8 cellular contexts compared by ENCODE assay signal in the genomic region with DNA sequence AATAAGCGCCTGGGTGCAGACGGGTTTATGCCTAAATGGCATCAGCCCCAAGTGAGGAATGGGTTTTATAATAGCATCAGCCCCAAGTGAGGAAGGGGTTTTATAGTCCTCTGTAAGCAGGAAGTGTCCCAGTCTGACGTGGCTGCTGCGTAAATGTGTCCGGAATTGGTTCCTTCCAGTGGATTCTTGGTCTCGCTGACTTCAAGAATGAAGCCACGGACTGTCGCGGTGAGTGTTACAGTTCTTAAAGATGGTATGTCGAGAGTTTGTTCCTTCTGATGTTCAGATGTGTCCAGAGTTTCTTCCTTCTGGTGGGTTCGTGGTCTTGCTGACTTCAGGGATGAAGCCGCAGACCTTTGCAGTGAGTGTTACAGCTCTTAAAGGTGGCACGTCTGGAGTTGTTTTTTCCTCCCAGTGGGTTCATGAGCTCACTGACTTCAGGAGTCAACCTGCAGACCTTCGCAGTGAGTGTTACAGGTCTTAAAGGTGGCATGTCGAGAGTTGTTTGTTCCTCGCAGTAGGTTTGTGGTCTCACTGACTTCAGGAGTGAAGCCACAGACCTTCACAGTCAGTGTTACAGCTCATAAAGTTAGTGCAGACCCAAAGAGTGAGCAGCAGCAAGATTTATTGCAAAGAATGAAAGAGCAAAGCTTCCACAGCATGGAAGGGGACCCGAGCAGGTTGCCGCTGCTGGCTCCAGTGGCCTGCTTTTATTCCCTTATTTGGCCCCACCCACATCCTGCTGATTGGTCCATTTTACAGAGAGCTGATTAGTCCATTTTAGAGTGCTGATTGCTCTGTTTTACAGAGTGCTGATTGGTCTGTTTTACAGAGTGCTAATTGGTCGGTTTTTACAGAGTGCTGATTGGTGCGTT. TPM values are rescaled to one million over a fixed set of nuclear protein-coding genes. Genes with fewer than 3 reads are reported as not detected.
DNase-seq lines count a peak whose midpoint lies in the region; ATAC-seq, FAIRE-seq and TF ChIP-seq lines count a peak whose summit lies in the region.
"Not testable (repeated sequence)": the region's sequence is repeated elsewhere in the genome, so short reads cannot be mapped to it uniquely, and the experiment has no call there.

No MANE protein-coding gene starts in this region.

- H3K79me2 ChIP-seq in HepG2 (ENCODE audit: insufficient read depth, low read length) = not testable (repeated sequence)

- H3K9me3 ChIP-seq in CD4-positive, CD25-positive, alpha-beta regulatory T cell (ENCODE audit: control insufficient read depth in 2 of 2, low read length in 2 of 2); HepG2 (ENCODE audit: low read length): not testable (repeated sequence)

- H2AFZ ChIP-seq in HepG2 (ENCODE audit: low read length) = not testable (repeated sequence)

- H3K4me2 ChIP-seq in HepG2 (ENCODE audit: low read depth, low read length) = not testable (repeated sequence)

- peaks cover 16% of the 10 kb centered on the region for H3K27me3 Mint-ChIP-seq in CD4-positive, CD25-positive, alpha-beta regulatory T cell
- H3K27me3 Mint-ChIP-seq in T-helper 2 cell treated with Interferon-gamma antibody and Interleukin-4, amounts not matched to agents 5 μg/mL and 100 μg/mL, for 36 hours (ENCODE audit: low read depth); activated T-helper 17 cell treated with anti-CD3 and anti-CD28 coated beads, Interleukin-2, amount 50 U/mL, for 72 hours; brain; stimulated activated naive CD8-positive, alpha-beta T cell treated with anti-CD3 and anti-CD28 coated beads, Interleukin-15, Interleukin-2, amounts not matched to agents 100 ng/mL and 50 ng/mL, for 24 hours: not testable (repeated sequence)

- not testable (repeated sequence) for BruUV-seq in HepG2 (replicated peaks; lab: Mats Ljungman, UMichigan)

- not testable (repeated sequence) for H3K27ac ChIP-seq in CD4-positive, CD25-positive, alpha-beta regulatory T cell (ENCODE audit: insufficient read depth, low read length, poor library complexity, severe bottlenecking); HepG2 (ENCODE audit: extremely low read length, insufficient read depth, low read length)

- in situ Hi-C loops in HepG2 (cut with HindIII; ENCODE audit: extremely low pct_ligation_motif_present, low pct_unique_long_range_greater_than_20kb) = not testable (repeated sequence)

- not testable (repeated sequence) for TF ChIP-seq CTCF in brain (conservative IDR thresholded peaks at IDR 0.05); HepG2 (CRISPR knock-in tag; IDR thresholded peaks at IDR 0.05)

- not testable (repeated sequence) for DNase-seq in CD4-positive, CD25-positive, alpha-beta regulatory T cell; T-helper 2 cell treated with Interferon-gamma antibody and Interleukin-4, amounts not matched to agents 5 μg/mL and 100 μg/mL, for 36 hours (ENCODE audit: low spot score); HepG2 (ENCODE audit: low spot score)
- peak; percentile 49 for DNase-seq in activated CD8-positive, alpha-beta memory T cell treated with anti-CD3 and anti-CD28 coated beads, Interleukin-2, amount 50 U/mL, for 4 hours
- peak; percentile 19 for DNase-seq in stimulated activated CD8-positive, alpha-beta memory T cell treated with anti-CD3 and anti-CD28 coated beads, Interleukin-12 subunit alpha, Interleukin-12 subunit beta, amount 100 ng/mL, for 4 hours (ENCODE audit: low read depth)

- peak overlapping the region; percentile 16 to 79 (median 30) for H3K4me3 Mint-ChIP-seq in CD4-positive, CD25-positive, alpha-beta regulatory T cell
- peak overlapping the region; percentile 2 for H3K4me3 Mint-ChIP-seq in T-helper 2 cell treated with Interferon-gamma antibody and Interleukin-4, amounts not matched to agents 5 μg/mL and 100 μg/mL, for 36 hours
- H3K4me3 Mint-ChIP-seq in activated T-helper 17 cell treated with anti-CD3 and anti-CD28 coated beads, Interleukin-2, amount 50 U/mL, for 72 hours = peak overlapping the region; percentile 87
- H3K4me3 Mint-ChIP-seq in brain = peak overlapping the region; percentile 52 to 94 (median 52)
- H3K4me3 Mint-ChIP-seq in stimulated activated naive CD8-positive, alpha-beta T cell treated with anti-CD3 and anti-CD28 coated beads, Interleukin-15, Interleukin-2, amounts not matched to agents 100 ng/mL and 50 ng/mL, for 24 hours = peak overlapping the region; percentile 78

- not testable (repeated sequence) for H3K27me3 ChIP-seq in CD4-positive, CD25-positive, alpha-beta regulatory T cell (ENCODE audit: control insufficient read depth, insufficient read depth, low read length); HepG2 (ENCODE audit: control insufficient read depth in 1 of 2, insufficient read depth in 2 of 2, low read length in 2 of 2)

- not testable (repeated sequence) for H4K20me1 ChIP-seq in HepG2 (ENCODE audit: insufficient read depth, low read length)

- peaks cover 18 to 54% (median 37%) of the 10 kb centered on the region in 4 donors for H3K4me1 Mint-ChIP-seq in CD4-positive, CD25-positive, alpha-beta regulatory T cell
- H3K4me1 Mint-ChIP-seq in T-helper 2 cell treated with Interferon-gamma antibody and Interleukin-4, amounts not matched to agents 5 μg/mL and 100 μg/mL, for 36 hours (ENCODE audit: low read depth) = peaks cover 25% of the 10 kb centered on the region
- H3K4me1 Mint-ChIP-seq in activated T-helper 17 cell treated with anti-CD3 and anti-CD28 coated beads, Interleukin-2, amount 50 U/mL, for 72 hours = peaks cover 25% of the 10 kb centered on the region
- peaks cover 36% of the 10 kb centered on the region for H3K4me1 Mint-ChIP-seq in brain
- peaks cover 55% of the 10 kb centered on the region for H3K4me1 Mint-ChIP-seq in stimulated activated naive CD8-positive, alpha-beta T cell treated with anti-CD3 and anti-CD28 coated beads, Interleukin-15, Interleukin-2, amounts not matched to agents 100 ng/mL and 50 ng/mL, for 24 hours (ENCODE audit: low read depth)

- not testable (repeated sequence) for TF ChIP-seq RAD21 in HepG2 (CRISPR knock-in tag; IDR thresholded peaks at IDR 0.05)

- peak overlapping the region in 2 of 3 donors; percentile 31 to 80 for H3K27ac Mint-ChIP-seq in CD4-positive, CD25-positive, alpha-beta regulatory T cell
- H3K27ac Mint-ChIP-seq in T-helper 2 cell treated with Interferon-gamma antibody and Interleukin-4, amounts not matched to agents 5 μg/mL and 100 μg/mL, for 36 hours; activated T-helper 17 cell treated with anti-CD3 and anti-CD28 coated beads, Interleukin-2, amount 50 U/mL, for 72 hours; brain: not testable (repeated sequence)
- peak overlapping the region; percentile 92 for H3K27ac Mint-ChIP-seq in stimulated activated naive CD8-positive, alpha-beta T cell treated with anti-CD3 and anti-CD28 coated beads, Interleukin-15, Interleukin-2, amounts not matched to agents 100 ng/mL and 50 ng/mL, for 24 hours

- CTCF ChIA-PET in HepG2 (lab: Yijun Ruan, JAX; ENCODE audit: low intra/inter-chr PET ratio, low total read pairs) = not testable (repeated sequence)

- H3K4me1 ChIP-seq in CD4-positive, CD25-positive, alpha-beta regulatory T cell (ENCODE audit: control insufficient read depth, insufficient read depth, low read length, poor library complexity, severe bottlenecking) = peaks cover 14% of the 10 kb centered on the region
- H3K4me1 ChIP-seq in HepG2 (ENCODE audit: insufficient read depth, low read length) = peaks cover 17% of the 10 kb centered on the region

- not testable (repeated sequence) for H3K36me3 ChIP-seq in CD4-positive, CD25-positive, alpha-beta regulatory T cell (ENCODE audit: control insufficient read depth, insufficient read depth, low read length); HepG2 (replicated peaks in 1 of 2; ENCODE audit: control insufficient read depth in 1 of 2, insufficient read depth in 2 of 2, low read length in 2 of 2)

- TF ChIP-seq EP300 in HepG2 (IDR thresholded peaks at IDR 0.05; ENCODE audit: low read depth in 2 of 2, low read length in 2 of 2); HepG2 (CRISPR knock-in tag; IDR thresholded peaks at IDR 0.05; ENCODE audit: borderline replicate concordance): not testable (repeated sequence)

- H3K9me3 Mint-ChIP-seq in CD4-positive, CD25-positive, alpha-beta regulatory T cell; T-helper 2 cell treated with Interferon-gamma antibody and Interleukin-4, amounts not matched to agents 5 μg/mL and 100 μg/mL, for 36 hours; activated T-helper 17 cell treated with anti-CD3 and anti-CD28 coated beads, Interleukin-2, amount 50 U/mL, for 72 hours; stimulated activated naive CD8-positive, alpha-beta T cell treated with anti-CD3 and anti-CD28 coated beads, Interleukin-15, Interleukin-2, amounts not matched to agents 100 ng/mL and 50 ng/mL, for 24 hours: not testable (repeated sequence)
- peaks cover 11 to 31% (median 19%) of the 10 kb centered on the region in 5 experiments for H3K9me3 Mint-ChIP-seq in brain

- 94% methylated on average over 20 of the region's 20 CpGs for WGBS in HepG2 (ENCODE audit: low lambda C conversion rate)

- not testable (repeated sequence) for H3K4me3 ChIP-seq in CD4-positive, CD25-positive, alpha-beta regulatory T cell (ENCODE audit: low read depth, low read length); HepG2 (replicated peaks in 1 of 3; ENCODE audit: insufficient read depth in 1 of 3, low read depth in 2 of 3, low read length in 3 of 3)

- intact Hi-C loops in HepG2 (cut with micrococcal nuclease; ENCODE audit: unreplicated experiment) = loop anchor here (2.0 kb wide), 1 partner anchor 119 kb away; no protein-coding TSS in a partner anchor

- peaks cover 11% of the 10 kb centered on the region for H3K36me3 Mint-ChIP-seq in CD4-positive, CD25-positive, alpha-beta regulatory T cell
- H3K36me3 Mint-ChIP-seq in T-helper 2 cell treated with Interferon-gamma antibody and Interleukin-4, amounts not matched to agents 5 μg/mL and 100 μg/mL, for 36 hours (ENCODE audit: low read depth) = peaks cover 27% of the 10 kb centered on the region
- H3K36me3 Mint-ChIP-seq in activated T-helper 17 cell treated with anti-CD3 and anti-CD28 coated beads, Interleukin-2, amount 50 U/mL, for 72 hours (ENCODE audit: low read depth) = peaks cover 14% of the 10 kb centered on the region
- peaks cover 63% of the 10 kb centered on the region for H3K36me3 Mint-ChIP-seq in brain
- H3K36me3 Mint-ChIP-seq in stimulated activated naive CD8-positive, alpha-beta T cell treated with anti-CD3 and anti-CD28 coated beads, Interleukin-15, Interleukin-2, amounts not matched to agents 100 ng/mL and 50 ng/mL, for 24 hours (ENCODE audit: low read depth) = peaks cover 31% of the 10 kb centered on the region

- not testable (repeated sequence) for H3K9ac ChIP-seq in HepG2 (ENCODE audit: insufficient read depth, low read depth, low read length)

- not testable (repeated sequence) for ATAC-seq in CD4-positive, CD25-positive, alpha-beta regulatory T cell (ENCODE audit: low read depth in 2 of 2); activated T-helper 17 cell treated with anti-CD3 and anti-CD28 coated beads, Interleukin-2, amount 50 U/mL, for 72 hours (replicated peaks); HepG2

- TF ChIP-seq POLR2A in HepG2 (IDR thresholded peaks at IDR 0.05; ENCODE audit: insufficient read depth in 1 of 2, low read depth in 2 of 2, low read length in 2 of 2) = not testable (repeated sequence)

- POLR2A ChIA-PET in HepG2 (lab: Yijun Ruan, JAX) = not testable (repeated sequence)

- not testable (repeated sequence) for FAIRE-seq in HepG2 (lab: Jason Lieb, UNC)

RNA-seq across cellular contexts. Expression of gene GALNT11, which starts 2.3 kb away (rescaled TPM):
- 25.3 TPM for total RNA-seq in CD4-positive, CD25-positive, alpha-beta regulatory T cell
- 10 to 100 TPM; 22.5 to 27.1 (median 25.7) TPM for polyA plus RNA-seq in CD4-positive, CD25-positive, alpha-beta regulatory T cell
- 10 to 100 TPM; 18.9 to 20.3 TPM for total RNA-seq in activated T-helper 17 cell treated with anti-CD3 and anti-CD28 coated beads, Interleukin-2, amount 50 U/mL, for 72 hours
- polyA plus RNA-seq in brain (ENCODE audit: insufficient read depth, low read depth, low replicate concordance) = 23.8 TPM
- total RNA-seq in HepG2 (2016; rRNA removed; fragmentation: Illumina TruSeq; extraction: Trizol) = 14.9 and 16.3 TPM in 2 replicates
- 10.1 and 12.3 TPM in 2 replicates for total RNA-seq in HepG2 (2016; cell fraction: cytosol; rRNA removed; fragmentation: Illumina TruSeq; extraction: Trizol; ENCODE audit: low read depth)
- 14.1 and 16.9 TPM in 2 replicates for total RNA-seq in HepG2 (2016; cell fraction: insoluble cytoplasmic fraction; rRNA removed; fragmentation: Illumina TruSeq; extraction: Trizol)
- total RNA-seq in HepG2 (2016; cell fraction: membrane; rRNA removed; fragmentation: Illumina TruSeq; extraction: Trizol) = 24.7 and 27.4 TPM in 2 replicates
- total RNA-seq in HepG2 (2016; cell fraction: nucleus; rRNA removed; fragmentation: Illumina TruSeq; extraction: Trizol) = 13.8 and 14.1 TPM in 2 replicates
- 9.3 and 10.9 TPM in 2 replicates for polyA plus RNA-seq in HepG2 (2011; rRNA removed)
- 8.1 and 13.6 TPM in 2 replicates for polyA plus RNA-seq in HepG2 (2011; cell fraction: cytosol; rRNA removed)
- 7.5 and 10.1 TPM in 2 replicates for polyA plus RNA-seq in HepG2 (2011; cell fraction: nucleus; rRNA removed)
- polyA plus RNA-seq in HepG2 (2012) = 5.6 and 7.3 TPM in 2 replicates
- 10.6 and 12.0 TPM in 2 replicates for polyA plus RNA-seq in HepG2 (2016; cell fraction: cytosol; fragmentation: Illumina TruSeq; extraction: Trizol; ENCODE audit: low read depth)
- 14.6 and 14.7 TPM in 2 replicates for polyA plus RNA-seq in HepG2 (2016; cell fraction: insoluble cytoplasmic fraction; fragmentation: Illumina TruSeq; extraction: Trizol; ENCODE audit: low read depth)
- polyA plus RNA-seq in HepG2 (2016; cell fraction: membrane; fragmentation: Illumina TruSeq; extraction: Trizol; ENCODE audit: low read depth) = 19.7 and 21.0 TPM in 2 replicates
- 16.7 and 19.1 TPM in 2 replicates for polyA plus RNA-seq in HepG2 (2016; cell fraction: nucleus; fragmentation: Illumina TruSeq; extraction: Trizol; ENCODE audit: insufficient read depth, low read depth)
- 7.7 and 13.5 TPM in 2 replicates for polyA minus RNA-seq in HepG2 (2011; rRNA and poly(A)+ RNA removed; ENCODE audit: low replicate concordance)
- 6.1 and 7.0 TPM in 2 replicates for polyA minus RNA-seq in HepG2 (2011; cell fraction: cytosol; rRNA and poly(A)+ RNA removed)
- 8.2 and 12.4 TPM in 2 replicates for polyA minus RNA-seq in HepG2 (2011; cell fraction: nucleus; rRNA and poly(A)+ RNA removed)

Comparison
In these comparisons a context has a peak if more than half of its experiments do, and no peak if none do; other contexts are left out.
1. H3K4me3 Mint-ChIP-seq: peak in every context shown above with its lines; median percentile 87 in activated T-helper 17 cell treated with anti-CD3 and anti-CD28 coated beads, Interleukin-2, amount 50 U/mL, for 72 hours; 78 in stimulated activated naive CD8-positive, alpha-beta T cell treated with anti-CD3 and anti-CD28 coated beads, Interleukin-15, Interleukin-2, amounts not matched to agents 100 ng/mL and 50 ng/mL, for 24 hours; 52 in brain; 30 in CD4-positive, CD25-positive, alpha-beta regulatory T cell; 2 in T-helper 2 cell treated with Interferon-gamma antibody and Interleukin-4, amounts not matched to agents 5 μg/mL and 100 μg/mL, for 36 hours.